In the genomic region with DNA sequence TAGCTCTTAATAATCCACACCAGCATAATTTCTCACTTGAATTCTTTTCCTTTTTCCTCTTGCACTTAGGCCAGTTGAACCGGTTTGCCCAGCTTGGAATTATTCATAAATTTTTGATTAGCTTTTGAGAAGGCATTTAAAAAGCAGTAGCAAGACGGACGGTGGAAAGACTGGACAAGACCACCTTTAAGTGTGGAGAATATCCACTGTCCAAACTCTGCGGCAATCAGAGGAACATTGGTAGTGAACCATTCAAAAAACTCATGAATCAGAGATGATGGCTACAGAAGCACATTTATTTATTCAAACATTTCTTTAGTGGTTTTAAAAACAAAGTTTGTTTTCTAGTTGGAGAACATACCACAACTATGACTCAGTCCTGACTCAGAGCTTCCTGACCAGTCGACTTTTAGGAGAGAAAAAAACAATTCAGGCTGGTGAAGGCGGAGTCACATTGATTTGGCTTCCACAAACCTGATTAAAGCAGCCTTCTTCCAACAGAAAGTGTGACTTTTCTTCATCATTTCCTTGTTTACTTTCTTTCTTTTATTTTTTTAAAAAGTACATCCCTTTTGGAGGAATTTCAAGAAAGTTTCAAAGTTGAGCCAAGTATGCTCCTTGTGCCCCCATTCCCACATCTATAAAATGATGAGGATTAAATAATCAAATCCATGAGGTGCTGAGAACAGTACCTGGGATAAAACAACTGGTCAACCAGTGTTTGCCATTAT, we compare ENCODE assay signal across 8 cellular contexts.
DNase-seq lines count a peak whose midpoint lies in the region; ATAC-seq and TF ChIP-seq lines count a peak whose summit lies in the region.

No MANE protein-coding gene starts in this region.

- no peak for TF ChIP-seq POLR2A in esophagus squamous epithelium (IDR thresholded peaks at IDR 0.05)

- H3K4me3 Mint-ChIP-seq in neural progenitor cell: no peak overlapping the region

- H3K79me2 ChIP-seq in neural progenitor cell (ENCODE audit: low read depth): no peaks in the 10 kb centered on the region

- H3K36me3 Mint-ChIP-seq in neural progenitor cell: no peaks in the 10 kb centered on the region

- H3K9me3 Mint-ChIP-seq in neural progenitor cell: peaks cover 6% of the 10 kb centered on the region

- no peak for TF ChIP-seq CTCF in VCaP (conservative IDR thresholded peaks at IDR 0.05)
- TF ChIP-seq CTCF in esophagus squamous epithelium (IDR thresholded peaks at IDR 0.05): no peak
- TF ChIP-seq CTCF in neural progenitor cell (IDR thresholded peaks at IDR 0.05): no peak

- no peak overlapping the region for H3K9ac ChIP-seq in neural progenitor cell

- DNase-seq in AG08396 (ENCODE audit: low spot score) (peak; percentile 80), HK-2 (ENCODE audit: unreplicated experiment) (peak; percentile 40), esophagus squamous epithelium (lab: John Stamatoyannopoulos, UW) (no peak), neural progenitor cell (ENCODE audit: low spot score) (no peak), mesenteric fat pad (ENCODE audit: low spot score) (no peak), NCI-H2081 (lab: John Stamatoyannopoulos, UW) (no peak)

- H3K27me3 Mint-ChIP-seq in neural progenitor cell (ENCODE audit: insufficient read depth, low read depth): peaks cover 5% of the 10 kb centered on the region

- H2AFZ ChIP-seq in neural progenitor cell (replicated peaks): peak overlapping the region; percentile 70

- H3K4me1 ChIP-seq in esophagus squamous epithelium (peaks cover 11 to 64% (median 27%) of the 10 kb centered on the region in 3 donors), neural progenitor cell (no peaks in the 10 kb centered on the region)

- no peaks in the 10 kb centered on the region for H3F3A ChIP-seq in neural progenitor cell (ENCODE audit: low read depth)

- no peaks in the 10 kb centered on the region for H4K20me1 ChIP-seq in neural progenitor cell (ENCODE audit: low read depth)

- peaks cover 0 to 6% (median 0%) of the 10 kb centered on the region in 3 donors for H3K9me3 ChIP-seq in esophagus squamous epithelium
- peaks cover 1% of the 10 kb centered on the region for H3K9me3 ChIP-seq in neural progenitor cell (ENCODE audit: low read depth)

- H3K36me3 ChIP-seq in esophagus squamous epithelium (no peaks in the 10 kb centered on the region), neural progenitor cell (no peaks in the 10 kb centered on the region)

- H3K27ac ChIP-seq in VCaP (peak overlapping the region; percentile 65), esophagus squamous epithelium (peak overlapping the region; percentile 83 to 90 (median 88)), neural progenitor cell (no peak overlapping the region)

- no peaks in the 10 kb centered on the region for H3K4me1 Mint-ChIP-seq in neural progenitor cell

- peak overlapping the region in 3 of 4 donors; percentile 2 to 44 (median 20) for H3K4me3 ChIP-seq in esophagus squamous epithelium
- H3K4me3 ChIP-seq in neural progenitor cell: no peak overlapping the region

- no peak overlapping the region for H3K4me2 ChIP-seq in neural progenitor cell

- WGBS in esophagus squamous epithelium, 2 donors: 10 to 15% methylated on average over 6 of the region's 6 CpGs

- H3K27me3 ChIP-seq in esophagus squamous epithelium (no peaks in the 10 kb centered on the region), neural progenitor cell (no peaks in the 10 kb centered on the region)

- ATAC-seq in GM19328 (IDR thresholded peaks at IDR 0.05; ENCODE audit: unreplicated experiment): no peak

- no peak overlapping the region for H3K27ac Mint-ChIP-seq in neural progenitor cell

- intact Hi-C loops in esophagus squamous epithelium (cut with DNase I): no loop called here

Comparison
In these comparisons a context has a peak if more than half of its experiments do, and no peak if none do; other contexts are left out.
1. DNase-seq: peak in AG08396 (single experiment) and HK-2 (single experiment); none in esophagus squamous epithelium (single experiment), neural progenitor cell (single experiment), mesenteric fat pad (single experiment) and NCI-H2081 (0 of 2).